9 cellular contexts compared by ENCODE assay signal in genomic region chr11:75450826-75451783, GRCh38.
DNase-seq lines count a peak whose midpoint lies in the region; ATAC-seq and TF ChIP-seq lines count a peak whose summit lies in the region.
"Had no signal": no experiment of that assay in that cellular context is flagged by ENCODE, and none has a peak within 500 bp of the region (broad histone marks: within the 10 kb centered on the region; RNA-seq: fewer than 3 reads in every experiment).

No MANE protein-coding gene starts in this region.

- TF ChIP-seq CTCF in HEK293 (tag by site-specific recombination; IDR thresholded peaks at IDR 0.05) = peak; percentile 48

- H3K4me3 ChIP-seq in HEK293 (ENCODE audit: low read depth, low read length) = no peak overlapping the region

- no peaks in the 10 kb centered on the region for H3K4me1 ChIP-seq in HEK293 (ENCODE audit: control insufficient read depth, insufficient read depth, low read length)

- CTCF ChIA-PET in HEK293 (lab: Yijun Ruan, JAX) = interaction anchor here (0.6 to 2.6 kb wide), 24 partner anchors 8 to 1061 kb away, joined by 3 to 19 read pairs (median 4); no protein-coding TSS in a partner anchor

- DNase-seq in 8988T (peak; percentile 79), activated T-cell treated with anti-CD3 and anti-CD28 coated beads for 48 hours (ENCODE audit: low read depth) (peak; percentile 49), iPS-NIHi7 (ENCODE audit: extremely low spot score) (peak; percentile 83), AML-193 (lab: John Stamatoyannopoulos, UW) (no peak), AG20443 (ENCODE audit: low spot score) (no peak)

- ATAC-seq in GM19351 (IDR thresholded peaks at IDR 0.05; ENCODE audit: unreplicated experiment) = no peak
- no peak for ATAC-seq in GM18870 (IDR thresholded peaks at IDR 0.05; ENCODE audit: unreplicated experiment)
- ATAC-seq: naive thymus-derived CD8-positive, alpha-beta T cell had no signal

- POLR2A ChIA-PET in HEK293 (lab: Yijun Ruan, JAX) = no interaction called here

- H3K27ac ChIP-seq in HEK293 (ENCODE audit: extremely low read depth, low read depth, low read length) = no peak overlapping the region

- no peaks in the 10 kb centered on the region for H3K9me3 ChIP-seq in HEK293 (ENCODE audit: control insufficient read depth, insufficient read depth, low read depth, low read length)

- H3K36me3 ChIP-seq in HEK293 (ENCODE audit: control insufficient read depth in 2 of 2, insufficient read depth in 1 of 2, low read length in 2 of 2) = no peaks in the 10 kb centered on the region

TF ChIP-seq in HEK293, 187 proteins besides CTCF, POLR2A, EP300 and RAD21:
- peak; percentile 98 for TF ChIP-seq ZNF2 (tag by site-specific recombination; IDR thresholded peaks at IDR 0.05)
- no peak for TF ChIP-seq ZNF776 (tag by site-specific recombination; IDR thresholded peaks at IDR 0.05; ENCODE audit: borderline replicate concordance)
TF ChIP-seq in HEK293: peak in this region for 1.

Comparison
In these comparisons a context has a peak if more than half of its experiments do, and no peak if none do; other contexts are left out.
1. DNase-seq: peak in 8988T (single experiment), activated T-cell treated with anti-CD3 and anti-CD28 coated beads for 48 hours (single experiment) and iPS-NIHi7 (single experiment); none in AML-193 (0 of 2) and AG20443 (single experiment).